ENCODE assay signal across 12 cellular contexts in the genomic region with DNA sequence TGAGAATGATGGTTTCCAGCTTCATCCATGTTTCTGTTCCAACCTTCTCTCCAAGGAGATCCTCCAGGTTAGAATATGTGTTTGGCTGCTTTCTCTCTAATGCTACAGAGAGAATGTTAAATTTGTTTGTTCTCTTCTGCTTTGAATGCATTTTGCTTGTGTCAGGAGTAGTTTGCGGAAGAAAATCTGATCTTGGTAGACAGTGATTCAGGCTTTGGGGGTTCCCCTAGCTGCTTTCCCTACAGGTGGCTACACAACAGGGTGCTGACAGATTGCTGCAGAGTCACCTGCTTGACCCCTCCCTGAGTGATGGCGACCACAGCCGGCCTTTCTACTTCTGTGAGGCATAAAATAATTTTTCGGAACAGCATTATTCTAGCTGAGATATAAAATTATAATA. TPM values are rescaled to one million over a fixed set of nuclear protein-coding genes. Genes with fewer than 3 reads are reported as not detected.
DNase-seq lines count a peak whose midpoint lies in the region; ATAC-seq, FAIRE-seq and TF ChIP-seq lines count a peak whose summit lies in the region.
"Had no signal": no experiment of that assay in that cellular context is flagged by ENCODE, and none has a peak within 500 bp of the region (broad histone marks: within the 10 kb centered on the region; RNA-seq: fewer than 3 reads in every experiment).

No MANE protein-coding gene starts in this region.

- peaks cover 2% of the 10 kb centered on the region for H3K36me3 ChIP-seq in bronchial epithelial cell (ENCODE audit: control insufficient read depth, insufficient read depth, low read length)
- H3K36me3 ChIP-seq: gastroesophageal sphincter, prostate gland had no signal

- H3K27me3 Mint-ChIP-seq in natural killer cell (ENCODE audit: low read depth in 2 of 2): no peaks in the 10 kb centered on the region
- no peaks in the 10 kb centered on the region for H3K27me3 Mint-ChIP-seq in natural killer cell treated with Interleukin-12 subunit alpha and Interleukin-12 subunit beta and Interleukin-15 and Interleukin-18, amount 100 ng/mL, for 72 hours
- H3K27me3 Mint-ChIP-seq in WTC11 (ENCODE audit: low read depth): no peaks in the 10 kb centered on the region; the same call in 1 of the 2 replicates
- no peaks in the 10 kb centered on the region for H3K27me3 Mint-ChIP-seq in stimulated activated memory B cell treated with anti-CD40 and anti-IgM and Interleukin-4, amounts not matched to agents 10 μg/mL and 1 μg/mL and 100 μg/mL, for 72 hours

- TF ChIP-seq CTCF in natural killer cell (IDR thresholded peaks at IDR 0.05) (no peak), WTC11 (IDR thresholded peaks at IDR 0.05) (no peak), bronchial epithelial cell (IDR thresholded peaks at IDR 0.05; ENCODE audit: insufficient read depth, low read length, severe bottlenecking) (no peak)

- H3K9me3 Mint-ChIP-seq in natural killer cell (no peaks in the 10 kb centered on the region), WTC11 (no peaks in the 10 kb centered on the region)
- H3K9me3 Mint-ChIP-seq in natural killer cell treated with Interleukin-12 subunit alpha and Interleukin-12 subunit beta and Interleukin-15 and Interleukin-18, amount 100 ng/mL, for 72 hours: no peaks in the 10 kb centered on the region
- H3K9me3 Mint-ChIP-seq in stimulated activated memory B cell treated with anti-CD40 and anti-IgM and Interleukin-4, amounts not matched to agents 10 μg/mL and 1 μg/mL and 100 μg/mL, for 72 hours: no peaks in the 10 kb centered on the region

- no peaks in the 10 kb centered on the region for H3K27me3 ChIP-seq in bronchial epithelial cell (ENCODE audit: control insufficient read depth, insufficient read depth, low read length)
- H3K27me3 ChIP-seq: gastroesophageal sphincter had no signal

- in situ Hi-C loops in ACHN (cut with HindIII; ENCODE audit: low pct_ligation_motif_present, low pct_unique_long_range_greater_than_20kb, low sequenced_read_pairs): no loop called here

- ATAC-seq in natural killer cell: no peak
- ATAC-seq in natural killer cell treated with Interleukin-12 subunit alpha and Interleukin-12 subunit beta and Interleukin-15 and Interleukin-18, amount 100 ng/mL, for 72 hours: no peak
- ATAC-seq in WTC11: no peak
- ATAC-seq in stimulated activated memory B cell treated with anti-CD40 and anti-IgM and Interleukin-4, amounts not matched to agents 10 μg/mL and 1 μg/mL and 100 μg/mL, for 72 hours: peak; percentile 73
- ATAC-seq: gastroesophageal sphincter had no signal

- CTCF ChIA-PET in WTC11 (lab: Charles Lee): interaction anchor here (0.7 kb wide), 1 partner anchor 13 kb away, joined by 3 read pairs; no protein-coding TSS in a partner anchor

- H3K27ac Mint-ChIP-seq in natural killer cell (peak overlapping the region; percentile 43 to 71), WTC11 (peak overlapping the region; percentile 8; the same call in 1 of the 2 replicates)
- H3K27ac Mint-ChIP-seq in natural killer cell treated with Interleukin-12 subunit alpha and Interleukin-12 subunit beta and Interleukin-15 and Interleukin-18, amount 100 ng/mL, for 72 hours: no peak overlapping the region
- peak overlapping the region; percentile 71 for H3K27ac Mint-ChIP-seq in stimulated activated memory B cell treated with anti-CD40 and anti-IgM and Interleukin-4, amounts not matched to agents 10 μg/mL and 1 μg/mL and 100 μg/mL, for 72 hours

- intact Hi-C loops in natural killer cell (cut with micrococcal nuclease): no loop called here

- H3K4me1 Mint-ChIP-seq in natural killer cell (peaks cover 38 to 54% of the 10 kb centered on the region in 2 donors), WTC11 (no peaks in the 10 kb centered on the region)
- H3K4me1 Mint-ChIP-seq in natural killer cell treated with Interleukin-12 subunit alpha and Interleukin-12 subunit beta and Interleukin-15 and Interleukin-18, amount 100 ng/mL, for 72 hours (ENCODE audit: low read depth in 2 of 2): peaks cover 21 to 24% of the 10 kb centered on the region in 2 donors
- peaks cover 38% of the 10 kb centered on the region for H3K4me1 Mint-ChIP-seq in stimulated activated memory B cell treated with anti-CD40 and anti-IgM and Interleukin-4, amounts not matched to agents 10 μg/mL and 1 μg/mL and 100 μg/mL, for 72 hours

- DNase-seq in natural killer cell: no peak
- DNase-seq in natural killer cell treated with Interleukin-12 subunit alpha and Interleukin-12 subunit beta and Interleukin-15 and Interleukin-18, amount 100 ng/mL, for 72 hours (ENCODE audit: low spot score): no peak
- DNase-seq in WTC11 (ENCODE audit: low spot score): no peak
- peak; percentile 52 for DNase-seq in bronchial epithelial cell (ENCODE audit: low read depth)
- no peak for DNase-seq in A172 (ENCODE audit: low spot score)
- no peak for DNase-seq in D341Med (ENCODE audit: low spot score)
- DNase-seq in ACHN: no peak
- DNase-seq: KG1, NCI-H1694 had no signal

- POLR2A ChIA-PET in WTC11 (lab: Charles Lee): no interaction called here

- no peak for FAIRE-seq in bronchial epithelial cell (lab: Jason Lieb, UNC)

- H3K4me3 Mint-ChIP-seq in natural killer cell (no peak overlapping the region), WTC11 (no peak overlapping the region)
- H3K4me3 Mint-ChIP-seq in natural killer cell treated with Interleukin-12 subunit alpha and Interleukin-12 subunit beta and Interleukin-15 and Interleukin-18, amount 100 ng/mL, for 72 hours: no peak overlapping the region
- H3K4me3 Mint-ChIP-seq in stimulated activated memory B cell treated with anti-CD40 and anti-IgM and Interleukin-4, amounts not matched to agents 10 μg/mL and 1 μg/mL and 100 μg/mL, for 72 hours: no peak overlapping the region

- H3K36me3 Mint-ChIP-seq in natural killer cell (no peaks in the 10 kb centered on the region), WTC11 (no peaks in the 10 kb centered on the region)
- H3K36me3 Mint-ChIP-seq in natural killer cell treated with Interleukin-12 subunit alpha and Interleukin-12 subunit beta and Interleukin-15 and Interleukin-18, amount 100 ng/mL, for 72 hours: no peaks in the 10 kb centered on the region
- peaks cover 5% of the 10 kb centered on the region for H3K36me3 Mint-ChIP-seq in stimulated activated memory B cell treated with anti-CD40 and anti-IgM and Interleukin-4, amounts not matched to agents 10 μg/mL and 1 μg/mL and 100 μg/mL, for 72 hours

- H3K4me3 ChIP-seq in bronchial epithelial cell (ENCODE audit: low read depth, low read length): no peak overlapping the region
- H3K4me3 ChIP-seq: gastroesophageal sphincter, prostate gland had no signal

TF ChIP-seq in WTC11, 78 proteins besides CTCF, POLR2A, EP300 and RAD21 (continues in another document):
- TF ChIP-seq, protein P1, sequence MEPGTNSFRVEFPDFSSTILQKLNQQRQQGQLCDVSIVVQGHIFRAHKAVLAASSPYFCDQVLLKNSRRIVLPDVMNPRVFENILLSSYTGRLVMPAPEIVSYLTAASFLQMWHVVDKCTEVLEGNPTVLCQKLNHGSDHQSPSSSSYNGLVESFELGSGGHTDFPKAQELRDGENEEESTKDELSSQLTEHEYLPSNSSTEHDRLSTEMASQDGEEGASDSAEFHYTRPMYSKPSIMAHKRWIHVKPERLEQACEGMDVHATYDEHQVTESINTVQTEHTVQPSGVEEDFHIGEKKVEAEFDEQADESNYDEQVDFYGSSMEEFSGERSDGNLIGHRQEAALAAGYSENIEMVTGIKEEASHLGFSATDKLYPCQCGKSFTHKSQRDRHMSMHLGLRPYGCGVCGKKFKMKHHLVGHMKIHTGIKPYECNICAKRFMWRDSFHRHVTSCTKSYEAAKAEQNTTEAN (CRISPR knock-in tag; IDR thresholded peaks at IDR 0.05): no peak
- no peak for TF ChIP-seq ZNF219 (CRISPR knock-in tag; IDR thresholded peaks at IDR 0.05; ENCODE audit: borderline replicate concordance)
- TF ChIP-seq TEAD4 (CRISPR knock-in tag; IDR thresholded peaks at IDR 0.05): no peak
- TF ChIP-seq, protein P2, sequence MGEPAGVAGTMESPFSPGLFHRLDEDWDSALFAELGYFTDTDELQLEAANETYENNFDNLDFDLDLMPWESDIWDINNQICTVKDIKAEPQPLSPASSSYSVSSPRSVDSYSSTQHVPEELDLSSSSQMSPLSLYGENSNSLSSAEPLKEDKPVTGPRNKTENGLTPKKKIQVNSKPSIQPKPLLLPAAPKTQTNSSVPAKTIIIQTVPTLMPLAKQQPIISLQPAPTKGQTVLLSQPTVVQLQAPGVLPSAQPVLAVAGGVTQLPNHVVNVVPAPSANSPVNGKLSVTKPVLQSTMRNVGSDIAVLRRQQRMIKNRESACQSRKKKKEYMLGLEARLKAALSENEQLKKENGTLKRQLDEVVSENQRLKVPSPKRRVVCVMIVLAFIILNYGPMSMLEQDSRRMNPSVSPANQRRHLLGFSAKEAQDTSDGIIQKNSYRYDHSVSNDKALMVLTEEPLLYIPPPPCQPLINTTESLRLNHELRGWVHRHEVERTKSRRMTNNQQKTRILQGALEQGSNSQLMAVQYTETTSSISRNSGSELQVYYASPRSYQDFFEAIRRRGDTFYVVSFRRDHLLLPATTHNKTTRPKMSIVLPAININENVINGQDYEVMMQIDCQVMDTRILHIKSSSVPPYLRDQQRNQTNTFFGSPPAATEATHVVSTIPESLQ (CRISPR knock-in tag; IDR thresholded peaks at IDR 0.05): no peak
- TF ChIP-seq, protein P3, sequence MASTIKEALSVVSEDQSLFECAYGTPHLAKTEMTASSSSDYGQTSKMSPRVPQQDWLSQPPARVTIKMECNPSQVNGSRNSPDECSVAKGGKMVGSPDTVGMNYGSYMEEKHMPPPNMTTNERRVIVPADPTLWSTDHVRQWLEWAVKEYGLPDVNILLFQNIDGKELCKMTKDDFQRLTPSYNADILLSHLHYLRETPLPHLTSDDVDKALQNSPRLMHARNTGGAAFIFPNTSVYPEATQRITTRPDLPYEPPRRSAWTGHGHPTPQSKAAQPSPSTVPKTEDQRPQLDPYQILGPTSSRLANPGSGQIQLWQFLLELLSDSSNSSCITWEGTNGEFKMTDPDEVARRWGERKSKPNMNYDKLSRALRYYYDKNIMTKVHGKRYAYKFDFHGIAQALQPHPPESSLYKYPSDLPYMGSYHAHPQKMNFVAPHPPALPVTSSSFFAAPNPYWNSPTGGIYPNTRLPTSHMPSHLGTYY (CRISPR knock-in tag; IDR thresholded peaks at IDR 0.05): no peak
- TF ChIP-seq OVOL2 (CRISPR knock-in tag; IDR thresholded peaks at IDR 0.05; ENCODE audit: borderline replicate concordance): no peak
- no peak for TF ChIP-seq CREM (CRISPR knock-in tag; IDR thresholded peaks at IDR 0.05)

RNA-seq across cellular contexts. Expression of a gene that starts 41.8 kb away (rescaled TPM):
- total RNA-seq in natural killer cell (10 to 100 TPM; 15.9 to 19.6 (median 16.9) TPM), WTC11 (2021) (9.0 to 9.5 TPM (median 9.0 TPM) in 3 replicates), bronchial epithelial cell (11.9 and 17.4 TPM in 2 replicates)
- total RNA-seq in natural killer cell treated with Interleukin-12 subunit alpha and Interleukin-12 subunit beta and Interleukin-15 and Interleukin-18, amount 100 ng/mL, for 72 hours: 10 to 100 TPM; 15.8 to 18.8 TPM
- 12.4 and 12.6 TPM in 2 replicates for total RNA-seq in A172 (2014; rRNA removed; shearing (Covaris generic))

RNA-seq across cellular contexts. Expression of a gene that starts 51.9 kb away (rescaled TPM):
- total RNA-seq in natural killer cell: not detected
- total RNA-seq in natural killer cell treated with Interleukin-12 subunit alpha and Interleukin-12 subunit beta and Interleukin-15 and Interleukin-18, amount 100 ng/mL, for 72 hours: not detected
- total RNA-seq in WTC11 (2021): 0.24 to 0.27 TPM in 2 of 3 replicates, not detected in the other
- 2.0 and 3.7 TPM in 2 replicates for total RNA-seq in bronchial epithelial cell
- total RNA-seq in A172 (2014; rRNA removed; shearing (Covaris generic)): 0.38 TPM in 1 of 2 replicates, not detected in the other
- total RNA-seq: gastroesophageal sphincter had no signal

Comparison
In these comparisons a context has a peak if more than half of its experiments do, and no peak if none do; other contexts are left out.
1. H3K27ac Mint-ChIP-seq: peak in natural killer cell (2 of 2), WTC11 (single experiment) and stimulated activated memory B cell treated with anti-CD40 and anti-IgM and Interleukin-4, amounts not matched to agents 10 μg/mL and 1 μg/mL and 100 μg/mL, for 72 hours (single experiment); none in natural killer cell treated with Interleukin-12 subunit alpha and Interleukin-12 subunit beta and Interleukin-15 and Interleukin-18, amount 100 ng/mL, for 72 hours (0 of 2).